ENCODE assay signal across 31 cellular contexts in the genomic region with DNA sequence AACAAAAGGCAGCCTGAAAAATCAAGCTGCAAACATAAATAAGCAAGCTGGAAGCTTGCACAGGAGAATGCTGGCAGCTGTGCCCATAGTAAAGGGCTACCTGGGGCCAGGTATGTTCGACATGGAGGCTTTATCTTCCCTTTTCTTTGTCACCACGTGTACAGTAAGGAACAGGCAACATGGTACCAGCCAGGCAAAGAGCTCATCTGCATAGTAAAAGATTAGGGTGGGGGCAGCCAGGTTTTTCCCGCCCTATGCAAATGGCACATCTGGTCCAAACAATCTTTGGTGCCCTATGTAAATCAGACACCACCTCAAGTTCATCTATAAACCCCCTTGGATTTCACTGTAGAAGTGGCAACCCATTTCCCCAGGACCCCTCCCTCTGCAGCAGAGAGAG.
"Had no signal": no experiment of that assay in that cellular context is flagged by ENCODE, and none has a peak within 500 bp of the region (broad histone marks: within the 10 kb centered on the region; RNA-seq: fewer than 3 reads in every experiment).

No MANE protein-coding gene starts in this region.

- H3K4me3 ChIP-seq: adrenal gland, ascending aorta, body of pancreas, breast epithelium, cardiac muscle cell had no signal

- DNase-seq: activated effector memory CD4-positive, alpha-beta T cell treated with anti-CD3 and anti-CD28 coated beads, Interleukin-2, amount 50 U/mL, for 16 hours; activated effector memory CD4-positive, alpha-beta T cell treated with Interleukin-2 at 50 U/mL for 16 hours; activated gamma-delta T cell; activated gamma-delta T cell treated with Interleukin-2 at 50 U/mL for 16 hours; activated naive CD4-positive, alpha-beta T cell; activated naive CD4-positive, alpha-beta T cell treated with anti-CD3 and anti-CD28 coated beads for 36 hours; activated naive CD4-positive, alpha-beta T cell treated with anti-CD3 and anti-CD28 coated beads, Interleukin-2, amount 10 ng/mL, durations not matched to agents 7 days and 5 days; activated naive CD4-positive, alpha-beta T cell treated with anti-CD3 and anti-CD28 coated beads, Interleukin-2, amount 50 U/mL, for 16 hours; activated naive CD4-positive, alpha-beta T cell treated with Interleukin-2 at 50 U/mL for 16 hours; activated naive CD8-positive, alpha-beta T cell treated with anti-CD3 and anti-CD28 coated beads for 36 hours; activated naive CD8-positive, alpha-beta T cell treated with anti-CD3 and anti-CD28 coated beads, Interleukin-2, amount 10 ng/mL, durations not matched to agents 7 days and 5 days; activated naive CD8-positive, alpha-beta T cell treated with anti-CD3 and anti-CD28 coated beads, Interleukin-2, amount 50 U/mL, for 24 hours; activated T-cell treated with anti-CD3 and anti-CD28 coated beads, Interleukin-2, amount 50 U/mL, for 24 hours; activated T-cell treated with anti-CD3 and anti-CD28 coated beads, Interleukin-2, amount 50 U/mL, for 4 hours; activated T-cell treated with anti-CD3 and anti-CD28 coated beads, Interleukin-2, amount 50 U/mL, for 48 hours; activated T-cell treated with anti-CD3 and anti-CD28 coated beads, Interleukin-2, amount 50 U/mL, for 72 hours; adrenal gland; amniotic stem cell; amygdala; anterior cingulate cortex; aorta; body of pancreas; brain microvascular endothelial cell; caudate nucleus; central memory CD4-positive, alpha-beta T cell; cerebellar nuclear complex had no signal

- H3K4me1 ChIP-seq: adrenal gland, ascending aorta, breast epithelium had no signal

- H3K9me3 ChIP-seq: adrenal gland, ascending aorta, body of pancreas, breast epithelium had no signal

- H3K36me3 ChIP-seq: adrenal gland, ascending aorta, brain microvascular endothelial cell, breast epithelium, cardiac muscle cell had no signal

- H3K27me3 ChIP-seq: adrenal gland, ascending aorta, body of pancreas, brain microvascular endothelial cell had no signal

- FAIRE-seq: astrocyte, bronchial epithelial cell had no signal

- H3K27ac ChIP-seq: adrenal gland, ascending aorta, body of pancreas, brain microvascular endothelial cell, breast epithelium, cardiac muscle cell had no signal
